Comparison of ENCODE assay signal across 8 cellular contexts in the genomic region with DNA sequence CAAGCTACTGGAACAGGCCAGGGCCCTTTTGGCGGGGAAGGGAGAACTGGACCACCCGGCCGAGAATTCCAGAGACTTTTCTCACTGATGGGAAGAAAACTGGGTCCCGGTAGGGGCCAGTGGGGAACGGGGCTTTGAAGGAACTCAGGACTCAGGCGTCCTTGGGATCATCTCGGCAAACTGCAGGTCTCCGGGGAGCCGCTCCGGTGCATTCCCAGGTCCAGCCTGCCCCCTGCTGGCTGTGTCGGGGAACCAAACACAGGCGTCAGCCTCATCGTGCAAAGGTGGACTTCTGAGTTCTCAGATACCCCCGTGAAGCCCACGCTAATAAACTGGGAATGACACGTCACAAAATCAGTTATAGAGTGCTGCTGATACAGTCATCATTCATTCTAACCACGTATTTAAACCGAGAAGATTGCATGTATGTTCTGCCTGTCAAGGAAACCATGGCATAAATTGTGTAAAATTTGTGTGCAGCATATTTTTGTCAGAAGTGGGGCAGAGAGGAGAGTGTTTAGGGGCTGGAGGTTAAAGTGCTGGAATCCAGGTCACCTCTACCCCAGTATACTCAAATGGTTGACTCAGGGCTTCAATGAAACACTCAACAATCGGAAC.
A peak's percentile ranks its signal among the peaks of the same experiment; 100 is the strongest.
DNase-seq lines count a peak whose midpoint lies in the region; ATAC-seq and TF ChIP-seq lines count a peak whose summit lies in the region.

No MANE protein-coding gene starts in this region.

- no peak overlapping the region for H3K4me3 ChIP-seq in CD4-positive, CD25-positive, alpha-beta regulatory T cell (ENCODE audit: low read depth, low read length)
- H3K4me3 ChIP-seq in HAP-1 (no peak overlapping the region), OCI-LY7 (ENCODE audit: low read depth, low read length, poor library complexity, severe bottlenecking) (no peak overlapping the region), right atrium auricular region (no peak overlapping the region), retinal pigment epithelial cell (ENCODE audit: low read length) (no peak overlapping the region)

- CTCF ChIA-PET in OCI-LY7 (lab: Charles Lee; ENCODE audit: unreplicated experiment) = interaction anchor here (0.5 kb wide), 1 partner anchor 421 kb away, joined by 3 read pairs; no protein-coding TSS in a partner anchor

- no peaks in the 10 kb centered on the region for H3K9me2 ChIP-seq in OCI-LY7 (ENCODE audit: insufficient read depth, low read length)

- TF ChIP-seq CTCF in OCI-LY7 (conservative IDR thresholded peaks at IDR 0.05; ENCODE audit: low read length) (peak; percentile 96), right atrium auricular region (IDR thresholded peaks at IDR 0.05) (peak; percentile 72 to 90), retinal pigment epithelial cell (conservative IDR thresholded peaks at IDR 0.05; ENCODE audit: low read depth, low read length) (peak; percentile 94)

- H3K27ac ChIP-seq in CD4-positive, CD25-positive, alpha-beta regulatory T cell (ENCODE audit: insufficient read depth, low read length, poor library complexity, severe bottlenecking) = no peak overlapping the region
- H3K27ac ChIP-seq in OCI-LY7 (ENCODE audit: low read depth, low read length, poor library complexity, severe bottlenecking) = no peak overlapping the region
- H3K27ac ChIP-seq in right atrium auricular region = no peak overlapping the region

- peaks cover 0 to 5% (median 1%) of the 10 kb centered on the region in 4 donors for H3K4me1 Mint-ChIP-seq in CD4-positive, CD25-positive, alpha-beta regulatory T cell

- H3K4me1 ChIP-seq in CD4-positive, CD25-positive, alpha-beta regulatory T cell (ENCODE audit: control insufficient read depth, insufficient read depth, low read length, poor library complexity, severe bottlenecking) = no peaks in the 10 kb centered on the region
- H3K4me1 ChIP-seq in HAP-1 (no peaks in the 10 kb centered on the region), OCI-LY7 (ENCODE audit: insufficient read depth, low read length, poor library complexity, severe bottlenecking) (no peaks in the 10 kb centered on the region), right atrium auricular region (peaks cover 0 to 10% of the 10 kb centered on the region in 2 donors)

- H3K9me3 Mint-ChIP-seq in CD4-positive, CD25-positive, alpha-beta regulatory T cell = peaks cover 0 to 4% (median 0%) of the 10 kb centered on the region in 7 donors

- DNase-seq in CD4-positive, CD25-positive, alpha-beta regulatory T cell = peak in 2 of 3 donors; percentile 9 to 40
- DNase-seq in HAP-1 (ENCODE audit: low spot score in 2 of 2) (peak; percentile 29 to 83), OCI-LY7 (ENCODE audit: low spot score) (peak; percentile 50), amniotic epithelial cell (ENCODE audit: low read depth) (peak; percentile 13), right atrium auricular region (ENCODE audit: low spot score) (peak; percentile 77), retinal pigment epithelial cell (ENCODE audit: low read depth) (no peak)

- no peak overlapping the region for H3K4me3 Mint-ChIP-seq in CD4-positive, CD25-positive, alpha-beta regulatory T cell

- H3K79me2 ChIP-seq in OCI-LY7 (ENCODE audit: insufficient read depth, low read depth, low read length) = no peaks in the 10 kb centered on the region

- H2AFZ ChIP-seq in OCI-LY7 (ENCODE audit: low read length) = no peak overlapping the region

- no peak overlapping the region for H3K4me2 ChIP-seq in OCI-LY7 (ENCODE audit: low read length)

- no peak for ATAC-seq in CD4-positive, CD25-positive, alpha-beta regulatory T cell (ENCODE audit: low read depth in 2 of 2)
- ATAC-seq in HG02884 (IDR thresholded peaks at IDR 0.05; ENCODE audit: unreplicated experiment) (no peak), GM21447 (IDR thresholded peaks at IDR 0.05; ENCODE audit: unreplicated experiment) (no peak)

- no peaks in the 10 kb centered on the region for H3K9me3 ChIP-seq in CD4-positive, CD25-positive, alpha-beta regulatory T cell (ENCODE audit: control insufficient read depth in 2 of 2, low read length in 2 of 2)
- no peaks in the 10 kb centered on the region for H3K9me3 ChIP-seq in HAP-1
- no peaks in the 10 kb centered on the region for H3K9me3 ChIP-seq in OCI-LY7 (ENCODE audit: low read length)
- H3K9me3 ChIP-seq in right atrium auricular region = no peaks in the 10 kb centered on the region

- BruUV-seq in OCI-LY7 (replicated peaks; lab: Mats Ljungman, UMichigan) = no TSS peak

- no peaks in the 10 kb centered on the region for H3K36me3 Mint-ChIP-seq in CD4-positive, CD25-positive, alpha-beta regulatory T cell

- POLR2A ChIA-PET in OCI-LY7 (lab: Charles Lee) = interaction anchor here (0.6 kb wide), 1 partner anchor 395 kb away, joined by 3 read pairs; no protein-coding TSS in a partner anchor

- no peak overlapping the region for H3K27ac Mint-ChIP-seq in CD4-positive, CD25-positive, alpha-beta regulatory T cell

- no peaks in the 10 kb centered on the region for H4K20me1 ChIP-seq in OCI-LY7 (ENCODE audit: insufficient read depth, low read length)

- peaks cover 8% of the 10 kb centered on the region for H3K27me3 ChIP-seq in CD4-positive, CD25-positive, alpha-beta regulatory T cell (ENCODE audit: control insufficient read depth, insufficient read depth, low read length)
- H3K27me3 ChIP-seq in HAP-1 (ENCODE audit: low read depth) = peaks cover 2% of the 10 kb centered on the region; the same call in 1 of the 2 replicates
- H3K27me3 ChIP-seq in right atrium auricular region = peaks cover 4 to 11% of the 10 kb centered on the region in 2 donors

- intact Hi-C loops in OCI-LY7 (cut with micrococcal nuclease; ENCODE audit: unreplicated experiment) = loop anchor here (1.0 to 10.0 kb wide), 2 partner anchors 385 to 923 kb away; no protein-coding TSS in a partner anchor

- H3K27me3 Mint-ChIP-seq in CD4-positive, CD25-positive, alpha-beta regulatory T cell = peaks cover 49% of the 10 kb centered on the region

- no peaks in the 10 kb centered on the region for H3K36me3 ChIP-seq in CD4-positive, CD25-positive, alpha-beta regulatory T cell (ENCODE audit: control insufficient read depth, insufficient read depth, low read length)
- H3K36me3 ChIP-seq in HAP-1 (replicated peaks) (no peaks in the 10 kb centered on the region), OCI-LY7 (ENCODE audit: insufficient read depth, low read length) (no peaks in the 10 kb centered on the region), right atrium auricular region (no peaks in the 10 kb centered on the region)

- in situ Hi-C loops in HAP-1 (cut with MboI; ENCODE audit: low sequenced_read_pairs) = loop anchor here (5.0 kb wide), 1 partner anchor 385 kb away; no protein-coding TSS in a partner anchor
